8 cellular contexts compared by ENCODE assay signal in the genomic region with DNA sequence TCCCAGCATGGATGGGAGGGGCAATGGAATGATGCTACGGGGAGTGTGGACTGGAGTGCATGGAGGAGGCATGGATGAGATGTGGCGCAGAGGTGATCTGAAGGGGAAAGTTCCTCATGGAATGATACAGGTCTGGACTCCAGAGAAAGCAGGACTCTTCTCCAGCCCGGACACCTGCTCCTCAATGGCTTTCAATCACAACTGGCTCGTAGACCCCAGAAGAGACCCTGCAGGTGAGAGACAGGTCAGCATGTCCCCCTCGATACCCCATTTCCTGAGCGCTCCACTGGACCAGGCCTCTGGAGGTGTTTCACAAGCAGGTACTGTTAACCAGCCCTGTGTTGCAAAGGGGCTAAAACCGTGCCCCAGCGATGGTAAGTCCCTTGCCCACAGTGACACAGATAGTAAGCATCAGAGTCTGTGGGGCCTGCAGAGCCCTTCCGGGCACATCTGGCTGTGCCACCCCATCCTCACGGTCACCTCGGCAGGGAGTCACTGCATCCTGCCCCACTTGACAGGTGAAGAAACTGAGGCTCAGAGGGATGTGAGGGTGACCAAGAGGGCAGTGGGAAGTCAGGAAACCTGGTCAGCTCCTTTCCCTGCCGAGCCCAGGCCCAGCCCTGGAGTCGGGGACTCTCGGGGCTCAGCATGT. TPM values are rescaled to one million over a fixed set of nuclear protein-coding genes. Genes with fewer than 3 reads are reported as not detected.
DNase-seq lines count a peak whose midpoint lies in the region; ATAC-seq, FAIRE-seq and TF ChIP-seq lines count a peak whose summit lies in the region.
"Had no signal": no experiment of that assay in that cellular context is flagged by ENCODE, and none has a peak within 500 bp of the region (broad histone marks: within the 10 kb centered on the region; RNA-seq: fewer than 3 reads in every experiment).

No MANE protein-coding gene starts in this region.

- no peak overlapping the region for H2BK15ac ChIP-seq in neuronal stem cell (ENCODE audit: low read length)

- no peak for TF ChIP-seq RAD21 in GM12878 (IDR thresholded peaks at IDR 0.05; ENCODE audit: insufficient read depth, low read depth, low read length)

- no peak overlapping the region for H3K27ac ChIP-seq in CD4-positive, alpha-beta memory T cell (ENCODE audit: low read depth, low read length)
- H3K27ac ChIP-seq in GM12878 (ENCODE audit: control insufficient read depth, insufficient read depth) (no peak overlapping the region), neuronal stem cell (replicated peaks; ENCODE audit: low read length) (no peak overlapping the region)

- no peak overlapping the region for H3K14ac ChIP-seq in neuronal stem cell (ENCODE audit: low read length)

- RAD21 ChIA-PET in GM12878 (lab: Charles Lee; ENCODE audit: unreplicated experiment), result interaction anchor here (0.7 to 5.0 kb wide), 10 partner anchors 13 to 208 kb away, joined by 3 to 83 read pairs (median 5); a partner anchor contains a TSS

- H2AK5ac ChIP-seq in neuronal stem cell (ENCODE audit: low read depth, low read length), result peak overlapping the region; percentile 56

- peaks cover 40 to 70% of the 10 kb centered on the region in 2 donors for H3K36me3 Mint-ChIP-seq in CD4-positive, alpha-beta memory T cell

- H3K36me3 ChIP-seq in CD4-positive, alpha-beta memory T cell (ENCODE audit: insufficient read depth, low read length), result peaks cover 73% of the 10 kb centered on the region
- peaks cover 0 to 11% of the 10 kb centered on the region in 2 experiments; a peak in 3 of 4 replicates for H3K36me3 ChIP-seq in GM12878 (ENCODE audit: control insufficient read depth in 2 of 2, insufficient read depth in 2 of 2, low read length in 1 of 2)
- peaks cover 30 to 60% of the 10 kb centered on the region in 2 donors for H3K36me3 ChIP-seq in neuronal stem cell (replicated peaks in 1 of 2; ENCODE audit: control insufficient read depth in 2 of 2, insufficient read depth in 2 of 2, low read length in 2 of 2)

- H2BK120ac ChIP-seq in neuronal stem cell (ENCODE audit: low read depth, low read length), result no peak overlapping the region

- in situ Hi-C loops in GM12878 (cut with MboI), result no loop called here

- H2BK5ac ChIP-seq in neuronal stem cell (ENCODE audit: low read length), result no peak overlapping the region

- 65% methylated on average over 14 of the region's 14 CpGs for WGBS in GM12878 (ENCODE audit: insufficient coverage, insufficient replicate concordance, low lambda C conversion rate, missing lambda C conversion rate)
- WGBS in neuronal stem cell (ENCODE audit: extremely low coverage in 2 of 2, insufficient read length in 2 of 2, insufficient replicate concordance in 1 of 2), 2 donors, result no CpG with 5 or more reads among the region's 14 CpGs

- peaks cover 0 to 2% (median 0%) of the 10 kb centered on the region in 8 donors for H3K9me3 Mint-ChIP-seq in CD4-positive, alpha-beta memory T cell

- H3K4me3 ChIP-seq in CD4-positive, alpha-beta memory T cell (ENCODE audit: low read length in 2 of 2), result no peak overlapping the region
- H3K4me3 ChIP-seq in GM12878, result no peak overlapping the region
- H3K4me3 ChIP-seq in neuronal stem cell (ENCODE audit: low read length in 2 of 2), result no peak overlapping the region
- H3K4me3 ChIP-seq: smooth muscle cell had no signal

- intact Hi-C loops in CD4-positive, alpha-beta memory T cell (cut with micrococcal nuclease), result loop anchor here (1.0 kb wide), 3 partner anchors 38 to 174 kb away; no protein-coding TSS in a partner anchor
- intact Hi-C loops in GM12878 (cut with micrococcal nuclease; ENCODE audit: unreplicated experiment), result loop anchor here (1.0 kb wide), 2 partner anchors 92 to 174 kb away; no protein-coding TSS in a partner anchor

- no peak for TF ChIP-seq EP300 in GM12878 (IDR thresholded peaks at IDR 0.05; ENCODE audit: borderline replicate concordance in 1 of 2, control insufficient read depth in 1 of 2, low read depth in 2 of 2, low read length in 2 of 2)

- no peaks in the 10 kb centered on the region for H4K20me1 ChIP-seq in GM12878 (ENCODE audit: control insufficient read depth, insufficient read depth)

- H3K27me3 Mint-ChIP-seq in CD4-positive, alpha-beta memory T cell, result no peaks in the 10 kb centered on the region

- DNase-seq in CD4-positive, alpha-beta memory T cell, result peak in 1 of 5 donors; percentile 5
- DNase-seq in GM12878 (ENCODE audit: low read depth, low spot score) (no peak), neuronal stem cell (ENCODE audit: low spot score) (no peak)

- ATAC-seq in HG02759 (IDR thresholded peaks at IDR 0.05; ENCODE audit: unreplicated experiment) (peak; percentile 14), GM12878 (peak; percentile 10; the same call in 2 of the 3 replicates), GM19463 (IDR thresholded peaks at IDR 0.05; ENCODE audit: unreplicated experiment) (no peak), GM21367 (IDR thresholded peaks at IDR 0.05; ENCODE audit: unreplicated experiment) (no peak)
- no peak for ATAC-seq in activated CD4-positive, CD25-positive, alpha-beta regulatory T cell treated with anti-CD3 and anti-CD28 coated beads, Interleukin-2, amount 50 U/mL, for 24 hours

- no peak overlapping the region for H4K8ac ChIP-seq in neuronal stem cell (ENCODE audit: low read depth, low read length)

- no peak for TF ChIP-seq CTCF in GM12878 (IDR thresholded peaks at IDR 0.05 in 2 of 3, conservative IDR thresholded peaks at IDR 0.05 in 1 of 3; ENCODE audit: control insufficient read depth in 2 of 3, extremely low read depth in 1 of 3, insufficient read depth in 1 of 3, low read depth in 3 of 3, low read length in 3 of 3)

- H4K91ac ChIP-seq in neuronal stem cell (ENCODE audit: low read depth, low read length, poor library complexity), result no peak overlapping the region

- H3K79me2 ChIP-seq in GM12878 (ENCODE audit: control insufficient read depth, insufficient read depth, low read length), result no peaks in the 10 kb centered on the region

- no peak overlapping the region for H2BK12ac ChIP-seq in neuronal stem cell (ENCODE audit: low read length)

- H3K4ac ChIP-seq in neuronal stem cell (ENCODE audit: low read length), result no peak overlapping the region

- BruUV-seq in GM12878 (replicated peaks; lab: Mats Ljungman, UMichigan), result no TSS peak

- POLR2A ChIA-PET in CD4-positive, alpha-beta memory T cell (lab: Charles Lee; ENCODE audit: partially characterized antibody), result interaction anchor here (0.9 to 16.4 kb wide), 11 partner anchors 11 to 144 kb away, joined by 3 to 250 read pairs (median 6); a partner anchor contains a TSS
- POLR2A ChIA-PET in GM12878 (lab: Charles Lee), result interaction anchor here (1.0 kb wide), 2 partner anchors 10 to 36 kb away, joined by 3 to 4 read pairs; no protein-coding TSS in a partner anchor

- H3K23ac ChIP-seq in neuronal stem cell (ENCODE audit: low read depth, low read length, poor library complexity), result peak overlapping the region; percentile 22

- CTCF ChIA-PET in CD4-positive, alpha-beta memory T cell (lab: Charles Lee; ENCODE audit: partially characterized antibody), result interaction anchor here (0.8 to 11.2 kb wide), 28 partner anchors 9 to 176 kb away, joined by 3 to 216 read pairs (median 4); a partner anchor contains a TSS
- CTCF ChIA-PET in GM12878 (lab: Yijun Ruan, JAX), result interaction anchor here (0.7 to 7.7 kb wide), 46 partner anchors 9 to 243 kb away, joined by 3 to 261 read pairs (median 4); a partner anchor contains a TSS

- peak overlapping the region in 2 of 8 donors; percentile 11 to 12 for H3K4me3 Mint-ChIP-seq in CD4-positive, alpha-beta memory T cell

- H3K9ac ChIP-seq in GM12878 (ENCODE audit: control insufficient read depth, insufficient read depth, low read length), result no peak overlapping the region
- no peak overlapping the region for H3K9ac ChIP-seq in neuronal stem cell (ENCODE audit: low read depth, low read length, poor library complexity)

- SMC1A ChIA-PET in GM12878 (lab: Charles Lee; ENCODE audit: uncharacterized antibody, unreplicated experiment), result interaction anchor here (0.6 to 7.2 kb wide), 13 partner anchors 9 to 182 kb away, joined by 3 to 84 read pairs (median 4); no protein-coding TSS in a partner anchor

- no peaks in the 10 kb centered on the region for H3K9me3 ChIP-seq in CD4-positive, alpha-beta memory T cell (ENCODE audit: control insufficient read depth in 1 of 2, low read length in 2 of 2)
- H3K9me3 ChIP-seq in GM12878 (replicated peaks; ENCODE audit: control insufficient read depth, insufficient read depth, low read length) (no peaks in the 10 kb centered on the region), neuronal stem cell (replicated peaks in 1 of 2; ENCODE audit: control insufficient read depth in 2 of 2, insufficient read depth in 1 of 2, low read depth in 1 of 2, low read length in 2 of 2) (no peaks in the 10 kb centered on the region)

- peak overlapping the region; percentile 79 to 93 (median 90) for H3K27ac Mint-ChIP-seq in CD4-positive, alpha-beta memory T cell

- no peak overlapping the region for H3K4me2 ChIP-seq in GM12878 (ENCODE audit: control insufficient read depth, insufficient read depth)
- H3K4me2 ChIP-seq in neuronal stem cell (ENCODE audit: insufficient read depth, low read length, poor library complexity, severe bottlenecking), result no peak overlapping the region
- H3K4me2 ChIP-seq: smooth muscle cell had no signal

- TF ChIP-seq POLR2A in GM12878 (IDR thresholded peaks at IDR 0.05; ENCODE audit: low read depth, low read length), result no peak; the same call in 1 of the 2 replicates

- H3K79me1 ChIP-seq in neuronal stem cell (ENCODE audit: low read depth, low read length), result peaks cover 2% of the 10 kb centered on the region

- H3K4me1 Mint-ChIP-seq in CD4-positive, alpha-beta memory T cell, result peaks cover 14 to 51% (median 22%) of the 10 kb centered on the region in 4 donors

- H3K4me1 ChIP-seq in CD4-positive, alpha-beta memory T cell (ENCODE audit: insufficient read depth, low read length), result peaks cover 31% of the 10 kb centered on the region
- H3K4me1 ChIP-seq in GM12878 (ENCODE audit: control insufficient read depth, insufficient read depth, low read length), result peaks cover 9% of the 10 kb centered on the region
- peaks cover 3 to 9% of the 10 kb centered on the region in 2 donors for H3K4me1 ChIP-seq in neuronal stem cell (ENCODE audit: control insufficient read depth in 2 of 2, insufficient read depth in 1 of 2, low read depth in 1 of 2, low read length in 2 of 2)

- H3K27me3 ChIP-seq in CD4-positive, alpha-beta memory T cell (ENCODE audit: insufficient read depth, low read length), result no peaks in the 10 kb centered on the region
- no peaks in the 10 kb centered on the region for H3K27me3 ChIP-seq in GM12878 (replicated peaks in 1 of 2; ENCODE audit: control insufficient read depth in 2 of 2, insufficient read depth in 2 of 2, low read length in 1 of 2)
- no peaks in the 10 kb centered on the region for H3K27me3 ChIP-seq in neuronal stem cell (ENCODE audit: control insufficient read depth in 3 of 3, insufficient read depth in 3 of 3, low read depth in 1 of 3, low read length in 3 of 3)

- no peak for FAIRE-seq in GM12878 (lab: Jason Lieb, UNC)

- H3K18ac ChIP-seq in neuronal stem cell (ENCODE audit: low read length), result no peak overlapping the region

- H2AFZ ChIP-seq in GM12878 (ENCODE audit: control insufficient read depth, low read depth, low read length), result no peak overlapping the region
- H2AFZ ChIP-seq in neuronal stem cell (ENCODE audit: low read length), result no peak overlapping the region

RNA-seq across cellular contexts. Expression of a gene that starts 5.5 kb away (rescaled TPM):
- total RNA-seq in CD4-positive, alpha-beta memory T cell, result 10 to 100 TPM; 37.0 to 39.7 TPM
- 10 to 100 TPM; 41.0 to 43.1 TPM for polyA plus RNA-seq in CD4-positive, alpha-beta memory T cell
- total RNA-seq in GM12878 (2013; cell fraction: nucleolus; rRNA removed), result 35.0 and 35.4 TPM in 2 replicates
- total RNA-seq in GM12878 (2014; rRNA removed), result 36.3 and 40.3 TPM in 2 replicates
- total RNA-seq in GM12878 (2014; rRNA removed; fragmentation: Illumina TruSeq; extraction: Trizol), result 30.6 and 31.7 TPM in 2 replicates
- 40.7 and 44.0 TPM in 2 replicates for total RNA-seq in GM12878 (2021)
- 17.4 TPM for polyA plus RNA-seq in GM12878 (2011; ENCODE audit: low read depth)
- polyA plus RNA-seq in GM12878 (2011; rRNA removed), result 25.8 and 49.2 TPM in 2 replicates
- polyA plus RNA-seq in GM12878 (2011; cell fraction: cytosol; rRNA removed), result 73.3 and 82.9 TPM in 2 replicates
- polyA plus RNA-seq in GM12878 (2011; cell fraction: nucleus; rRNA removed), result 54.9 and 64.6 TPM in 2 replicates
- 30.5 and 35.8 TPM in 2 replicates for polyA plus RNA-seq in GM12878 (2012)
- polyA plus RNA-seq in GM12878 (2014; fragmentation: Illumina TruSeq; extraction: Trizol), result 24.3 and 45.4 TPM in 2 replicates
- 10 to 100 TPM; 22.7 to 24.2 TPM for polyA plus RNA-seq in GM12878 (2014; fragmentation: Nextera tagmentation; extraction: Ambion mirVana)
- 54.3 and 56.5 TPM in 2 replicates for polyA plus RNA-seq in GM12878 (2014; rRNA removed)
- 10 to 100 TPM; 76.7 to 77.9 TPM for polyA plus RNA-seq in GM12878 (2016; fragmentation: Nextera tagmentation; extraction: Ambion mirVana)
- polyA minus RNA-seq in GM12878 (2011; rRNA and poly(A)+ RNA removed), result 39.4 and 64.4 TPM in 2 replicates
- polyA minus RNA-seq in GM12878 (2011; cell fraction: cytosol; rRNA and poly(A)+ RNA removed), result 27.0 and 30.2 TPM in 2 replicates
- 38.0 and 63.1 TPM in 2 replicates for polyA minus RNA-seq in GM12878 (2011; cell fraction: nucleus; rRNA and poly(A)+ RNA removed)
- polyA plus RNA-seq in neuronal stem cell (2013, experiment 1 of 2), result 27.5 TPM
- 25.3 TPM for polyA plus RNA-seq in neuronal stem cell (2013, experiment 2 of 2)

RNA-seq across cellular contexts. Expression of a gene that starts 12.6 kb away (rescaled TPM):
- total RNA-seq in CD4-positive, alpha-beta memory T cell, result 1 to 10 TPM in 1 of 2 experiments, under 1 TPM in 1; 0.72 to 1.8 TPM
- polyA plus RNA-seq in CD4-positive, alpha-beta memory T cell, result under 1 TPM; 0.26 to 0.79 TPM
- 1.9 and 2.0 TPM in 2 replicates for total RNA-seq in GM12878 (2013; cell fraction: nucleolus; rRNA removed)
- 0.40 TPM in 1 of 2 replicates, not detected in the other for total RNA-seq in GM12878 (2014; rRNA removed)
- 0.14 and 0.22 TPM in 2 replicates for total RNA-seq in GM12878 (2014; rRNA removed; fragmentation: Illumina TruSeq; extraction: Trizol)
- 0.32 and 0.64 TPM in 2 replicates for total RNA-seq in GM12878 (2021)
- polyA plus RNA-seq in GM12878 (2011; ENCODE audit: low read depth), result 0.41 TPM
- polyA plus RNA-seq in GM12878 (2011; rRNA removed), result 0.12 and 0.50 TPM in 2 replicates
- polyA plus RNA-seq in GM12878 (2011; cell fraction: cytosol; rRNA removed), result 0.34 and 0.52 TPM in 2 replicates
- 2.2 and 3.0 TPM in 2 replicates for polyA plus RNA-seq in GM12878 (2011; cell fraction: nucleus; rRNA removed)
- 0.60 and 1.1 TPM in 2 replicates for polyA plus RNA-seq in GM12878 (2012)
- polyA plus RNA-seq in GM12878 (2014; fragmentation: Illumina TruSeq; extraction: Trizol), result 0.04 TPM in 1 of 2 replicates, not detected in the other
- polyA plus RNA-seq in GM12878 (2014; fragmentation: Nextera tagmentation; extraction: Ambion mirVana), result not detected
- 0.55 and 0.67 TPM in 2 replicates for polyA plus RNA-seq in GM12878 (2014; rRNA removed)
- under 1 TPM; 0.11 to 0.47 TPM for polyA plus RNA-seq in GM12878 (2016; fragmentation: Nextera tagmentation; extraction: Ambion mirVana)
- 0.10 TPM in 1 of 2 replicates, not detected in the other for polyA minus RNA-seq in GM12878 (2011; rRNA and poly(A)+ RNA removed)
- polyA minus RNA-seq in GM12878 (2011; cell fraction: cytosol; rRNA and poly(A)+ RNA removed), result not detected in 2 replicates
- 0.57 and 0.85 TPM in 2 replicates for polyA minus RNA-seq in GM12878 (2011; cell fraction: nucleus; rRNA and poly(A)+ RNA removed)
- polyA plus RNA-seq in neuronal stem cell (2013, experiment 1 of 2), result 2.4 TPM
- polyA plus RNA-seq in neuronal stem cell (2013, experiment 2 of 2), result 2.5 TPM

RNA-seq across cellular contexts. Expression of a gene that starts 26.3 kb away (rescaled TPM):
- total RNA-seq in CD4-positive, alpha-beta memory T cell, result 10 to 100 TPM; 35.7 to 38.1 TPM
- polyA plus RNA-seq in CD4-positive, alpha-beta memory T cell, result 10 to 100 TPM; 10.2 to 18.5 TPM
- total RNA-seq in GM12878 (2013; cell fraction: nucleolus; rRNA removed), result 98.4 and 112 TPM in 2 replicates
- total RNA-seq in GM12878 (2014; rRNA removed) (48.3 and 57.4 TPM in 2 replicates), GM12878 (2014; rRNA removed; fragmentation: Illumina TruSeq; extraction: Trizol) (20.7 and 23.7 TPM in 2 replicates), GM12878 (2021) (56.1 and 64.1 TPM in 2 replicates)
- polyA plus RNA-seq in GM12878 (2011; ENCODE audit: low read depth), result 11.8 TPM
- polyA plus RNA-seq in GM12878 (2011; rRNA removed) (6.9 and 16.4 TPM in 2 replicates), GM12878 (2014; fragmentation: Illumina TruSeq; extraction: Trizol) (3.0 and 13.5 TPM in 2 replicates), GM12878 (2014; fragmentation: Nextera tagmentation; extraction: Ambion mirVana) (1 to 10 TPM; 4.2 to 6.6 TPM), GM12878 (2014; rRNA removed) (63.2 and 68.1 TPM in 2 replicates), GM12878 (2016; fragmentation: Nextera tagmentation; extraction: Ambion mirVana) (10 to 100 TPM; 46.7 to 49.9 TPM)
- polyA plus RNA-seq in GM12878 (2011; cell fraction: cytosol; rRNA removed), result 38.1 and 52.2 TPM in 2 replicates
- 59.2 and 59.5 TPM in 2 replicates for polyA plus RNA-seq in GM12878 (2011; cell fraction: nucleus; rRNA removed)
- polyA plus RNA-seq in GM12878 (2012), result 40.4 and 47.8 TPM in 2 replicates
- 23.9 and 54.0 TPM in 2 replicates for polyA minus RNA-seq in GM12878 (2011; rRNA and poly(A)+ RNA removed)
- polyA minus RNA-seq in GM12878 (2011; cell fraction: cytosol; rRNA and poly(A)+ RNA removed), result 25.1 and 31.3 TPM in 2 replicates
- 27.2 and 51.5 TPM in 2 replicates for polyA minus RNA-seq in GM12878 (2011; cell fraction: nucleus; rRNA and poly(A)+ RNA removed)
- polyA plus RNA-seq in neuronal stem cell (2013, experiment 1 of 2), result 11.3 TPM
- polyA plus RNA-seq in neuronal stem cell (2013, experiment 2 of 2), result 12.7 TPM

RNA-seq across cellular contexts. Expression of a gene that starts 37.7 kb away (rescaled TPM):
- 100 to 1,000 TPM; 516 to 550 TPM for total RNA-seq in CD4-positive, alpha-beta memory T cell
- polyA plus RNA-seq in CD4-positive, alpha-beta memory T cell, result 100 to 1,000 TPM in 1 of 2 donors, 10 to 100 TPM in 1; 95.4 to 205 TPM
- total RNA-seq in GM12878 (2013; cell fraction: nucleolus; rRNA removed), result 23.5 and 27.2 TPM in 2 replicates
- total RNA-seq in GM12878 (2014; rRNA removed), result 7.4 TPM in 2 replicates
- total RNA-seq in GM12878 (2014; rRNA removed; fragmentation: Illumina TruSeq; extraction: Trizol), result 8.5 and 9.5 TPM in 2 replicates
- 69.7 and 75.9 TPM in 2 replicates for total RNA-seq in GM12878 (2021)
- 116 TPM for polyA plus RNA-seq in GM12878 (2011; ENCODE audit: low read depth)
- polyA plus RNA-seq in GM12878 (2011; rRNA removed), result 3.3 and 6.6 TPM in 2 replicates
- polyA plus RNA-seq in GM12878 (2011; cell fraction: cytosol; rRNA removed), result 10.5 and 12.0 TPM in 2 replicates
- polyA plus RNA-seq in GM12878 (2011; cell fraction: nucleus; rRNA removed), result 13.2 and 14.7 TPM in 2 replicates
- 61.5 and 83.9 TPM in 2 replicates for polyA plus RNA-seq in GM12878 (2012)
- 7.2 and 16.9 TPM in 2 replicates for polyA plus RNA-seq in GM12878 (2014; fragmentation: Illumina TruSeq; extraction: Trizol)
- polyA plus RNA-seq in GM12878 (2014; fragmentation: Nextera tagmentation; extraction: Ambion mirVana), result 1 to 10 TPM; 1.2 to 2.7 TPM
- 20.7 and 21.5 TPM in 2 replicates for polyA plus RNA-seq in GM12878 (2014; rRNA removed)
- 10 to 100 TPM in 1 of 2 experiments, 1 to 10 TPM in 1; 8.5 to 12.9 TPM for polyA plus RNA-seq in GM12878 (2016; fragmentation: Nextera tagmentation; extraction: Ambion mirVana)
- 2.9 and 6.1 TPM in 2 replicates for polyA minus RNA-seq in GM12878 (2011; rRNA and poly(A)+ RNA removed)
- polyA minus RNA-seq in GM12878 (2011; cell fraction: cytosol; rRNA and poly(A)+ RNA removed), result 4.0 and 8.6 TPM in 2 replicates
- polyA minus RNA-seq in GM12878 (2011; cell fraction: nucleus; rRNA and poly(A)+ RNA removed), result 2.8 and 6.3 TPM in 2 replicates
- polyA plus RNA-seq in neuronal stem cell (2013, experiment 1 of 2), result 22.0 TPM
- 22.8 TPM for polyA plus RNA-seq in neuronal stem cell (2013, experiment 2 of 2)

RNA-seq across cellular contexts. Expression of a gene that starts 43.7 kb away (rescaled TPM):
- 100 to 1,000 TPM; 125 to 127 TPM for total RNA-seq in CD4-positive, alpha-beta memory T cell
- 10 to 100 TPM; 45.2 to 45.6 TPM for polyA plus RNA-seq in CD4-positive, alpha-beta memory T cell
- 55.6 and 55.9 TPM in 2 replicates for total RNA-seq in GM12878 (2013; cell fraction: nucleolus; rRNA removed)
- total RNA-seq in GM12878 (2014; rRNA removed), result 22.6 and 27.0 TPM in 2 replicates
- total RNA-seq in GM12878 (2014; rRNA removed; fragmentation: Illumina TruSeq; extraction: Trizol), result 16.0 and 17.6 TPM in 2 replicates
- total RNA-seq in GM12878 (2021), result 21.1 and 23.2 TPM in 2 replicates
- polyA plus RNA-seq in GM12878 (2011; ENCODE audit: low read depth), result 9.5 TPM
- polyA plus RNA-seq in GM12878 (2011; rRNA removed), result 13.9 and 24.6 TPM in 2 replicates
- polyA plus RNA-seq in GM12878 (2011; cell fraction: cytosol; rRNA removed), result 28.4 and 35.1 TPM in 2 replicates
- 55.5 and 94.2 TPM in 2 replicates for polyA plus RNA-seq in GM12878 (2011; cell fraction: nucleus; rRNA removed)
- polyA plus RNA-seq in GM12878 (2012), result 19.0 and 22.5 TPM in 2 replicates
- 7.2 and 16.1 TPM in 2 replicates for polyA plus RNA-seq in GM12878 (2014; fragmentation: Illumina TruSeq; extraction: Trizol)
- polyA plus RNA-seq in GM12878 (2014; fragmentation: Nextera tagmentation; extraction: Ambion mirVana), result under 1 TPM; 0.40 to 0.48 TPM
- 24.0 and 24.7 TPM in 2 replicates for polyA plus RNA-seq in GM12878 (2014; rRNA removed)
- 10 to 100 TPM; 12.6 to 12.7 TPM for polyA plus RNA-seq in GM12878 (2016; fragmentation: Nextera tagmentation; extraction: Ambion mirVana)
- polyA minus RNA-seq in GM12878 (2011; rRNA and poly(A)+ RNA removed), result 20.8 and 26.1 TPM in 2 replicates
- 4.7 and 8.0 TPM in 2 replicates for polyA minus RNA-seq in GM12878 (2011; cell fraction: cytosol; rRNA and poly(A)+ RNA removed)
- 12.1 and 16.7 TPM in 2 replicates for polyA minus RNA-seq in GM12878 (2011; cell fraction: nucleus; rRNA and poly(A)+ RNA removed)
- polyA plus RNA-seq in neuronal stem cell (2013, experiment 1 of 2), result 31.0 TPM
- 30.5 TPM for polyA plus RNA-seq in neuronal stem cell (2013, experiment 2 of 2)

Comparison
In these comparisons a context has a peak if more than half of its experiments do, and no peak if none do; other contexts are left out.
1. ATAC-seq: peak in HG02759 (single experiment) and GM12878 (single experiment); none in GM19463 (single experiment), activated CD4-positive, CD25-positive, alpha-beta regulatory T cell treated with anti-CD3 and anti-CD28 coated beads, Interleukin-2, amount 50 U/mL, for 24 hours (0 of 2) and GM21367 (single experiment).